In the genomic region with DNA sequence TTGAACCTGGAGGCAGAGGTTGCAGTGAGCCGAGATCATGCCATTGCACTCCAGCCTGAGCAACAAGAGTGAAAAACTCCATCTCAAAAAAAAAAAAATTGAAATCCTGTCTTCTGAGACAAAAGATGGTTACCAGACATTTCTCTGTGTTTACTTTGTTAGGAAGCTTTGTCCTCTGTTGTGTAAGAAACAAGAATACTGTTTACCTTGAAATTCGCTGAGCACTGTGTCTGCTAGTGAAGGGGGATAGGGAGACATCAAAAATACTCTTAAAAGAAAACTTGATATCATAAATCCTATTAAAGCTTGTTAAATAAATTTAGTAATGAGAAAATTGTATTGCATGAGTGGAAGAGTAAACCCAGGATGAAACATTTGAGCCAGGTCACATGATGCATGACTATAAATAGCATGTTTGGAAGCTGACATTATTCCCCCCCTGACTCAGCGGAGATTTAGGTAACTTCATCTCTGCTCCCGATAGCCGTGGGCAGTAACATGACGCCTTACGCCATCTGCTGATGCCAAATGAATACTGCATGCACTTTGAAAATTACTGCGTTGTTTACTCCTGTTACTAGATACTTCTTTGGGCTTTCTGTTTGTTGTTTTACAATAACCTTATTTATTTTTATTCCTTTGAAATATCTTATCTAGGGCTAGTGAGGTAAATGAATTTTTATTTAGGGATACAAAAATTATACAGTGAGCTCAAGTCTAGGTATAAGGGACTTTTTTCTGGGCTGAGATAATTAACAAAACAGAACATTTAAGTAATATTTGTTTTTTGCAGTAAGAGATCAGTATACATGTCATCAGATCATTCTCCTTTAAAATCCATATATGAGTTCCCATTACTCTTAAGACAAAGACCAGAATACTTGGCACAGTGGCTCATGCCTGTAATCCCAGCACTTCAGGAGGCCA, we compare ENCODE assay signal across 1 cellular context.
TF ChIP-seq lines count a peak whose summit lies in the region.

No MANE protein-coding gene starts in this region.

TF ChIP-seq in HepG2, 621 proteins besides CTCF, POLR2A, EP300 and RAD21 (continued from another document and continues in another):
- TF ChIP-seq, protein P1, sequence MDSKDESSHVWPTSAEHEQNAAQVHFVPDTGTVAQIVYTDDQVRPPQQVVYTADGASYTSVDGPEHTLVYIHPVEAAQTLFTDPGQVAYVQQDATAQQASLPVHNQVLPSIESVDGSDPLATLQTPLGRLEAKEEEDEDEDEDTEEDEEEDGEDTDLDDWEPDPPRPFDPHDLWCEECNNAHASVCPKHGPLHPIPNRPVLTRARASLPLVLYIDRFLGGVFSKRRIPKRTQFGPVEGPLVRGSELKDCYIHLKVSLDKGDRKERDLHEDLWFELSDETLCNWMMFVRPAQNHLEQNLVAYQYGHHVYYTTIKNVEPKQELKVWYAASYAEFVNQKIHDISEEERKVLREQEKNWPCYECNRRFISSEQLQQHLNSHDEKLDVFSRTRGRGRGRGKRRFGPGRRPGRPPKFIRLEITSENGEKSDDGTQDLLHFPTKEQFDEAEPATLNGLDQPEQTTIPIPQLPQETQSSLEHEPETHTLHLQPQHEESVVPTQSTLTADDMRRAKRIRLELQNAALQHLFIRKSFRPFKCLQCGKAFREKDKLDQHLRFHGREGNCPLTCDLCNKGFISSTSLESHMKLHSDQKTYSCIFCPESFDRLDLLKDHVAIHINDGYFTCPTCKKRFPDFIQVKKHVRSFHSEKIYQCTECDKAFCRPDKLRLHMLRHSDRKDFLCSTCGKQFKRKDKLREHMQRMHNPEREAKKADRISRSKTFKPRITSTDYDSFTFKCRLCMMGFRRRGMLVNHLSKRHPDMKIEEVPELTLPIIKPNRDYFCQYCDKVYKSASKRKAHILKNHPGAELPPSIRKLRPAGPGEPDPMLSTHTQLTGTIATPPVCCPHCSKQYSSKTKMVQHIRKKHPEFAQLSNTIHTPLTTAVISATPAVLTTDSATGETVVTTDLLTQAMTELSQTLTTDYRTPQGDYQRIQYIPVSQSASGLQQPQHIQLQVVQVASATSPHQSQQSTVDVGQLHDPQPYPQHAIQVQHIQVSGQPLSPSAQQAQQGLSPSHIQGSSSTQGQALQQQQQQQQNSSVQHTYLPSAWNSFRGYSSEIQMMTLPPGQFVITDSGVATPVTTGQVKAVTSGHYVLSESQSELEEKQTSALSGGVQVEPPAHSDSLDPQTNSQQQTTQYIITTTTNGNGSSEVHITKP (CRISPR knock-in tag; IDR thresholded peaks at IDR 0.05; ENCODE audit: low read depth), result no peak
- TF ChIP-seq, protein P2, sequence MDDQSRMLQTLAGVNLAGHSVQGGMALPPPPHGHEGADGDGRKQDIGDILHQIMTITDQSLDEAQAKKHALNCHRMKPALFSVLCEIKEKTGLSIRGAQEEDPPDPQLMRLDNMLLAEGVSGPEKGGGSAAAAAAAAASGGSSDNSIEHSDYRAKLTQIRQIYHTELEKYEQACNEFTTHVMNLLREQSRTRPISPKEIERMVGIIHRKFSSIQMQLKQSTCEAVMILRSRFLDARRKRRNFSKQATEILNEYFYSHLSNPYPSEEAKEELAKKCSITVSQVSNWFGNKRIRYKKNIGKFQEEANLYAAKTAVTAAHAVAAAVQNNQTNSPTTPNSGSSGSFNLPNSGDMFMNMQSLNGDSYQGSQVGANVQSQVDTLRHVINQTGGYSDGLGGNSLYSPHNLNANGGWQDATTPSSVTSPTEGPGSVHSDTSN (CRISPR knock-in tag; IDR thresholded peaks at IDR 0.05; ENCODE audit: borderline replicate concordance), result no peak
- TF ChIP-seq, protein P3, sequence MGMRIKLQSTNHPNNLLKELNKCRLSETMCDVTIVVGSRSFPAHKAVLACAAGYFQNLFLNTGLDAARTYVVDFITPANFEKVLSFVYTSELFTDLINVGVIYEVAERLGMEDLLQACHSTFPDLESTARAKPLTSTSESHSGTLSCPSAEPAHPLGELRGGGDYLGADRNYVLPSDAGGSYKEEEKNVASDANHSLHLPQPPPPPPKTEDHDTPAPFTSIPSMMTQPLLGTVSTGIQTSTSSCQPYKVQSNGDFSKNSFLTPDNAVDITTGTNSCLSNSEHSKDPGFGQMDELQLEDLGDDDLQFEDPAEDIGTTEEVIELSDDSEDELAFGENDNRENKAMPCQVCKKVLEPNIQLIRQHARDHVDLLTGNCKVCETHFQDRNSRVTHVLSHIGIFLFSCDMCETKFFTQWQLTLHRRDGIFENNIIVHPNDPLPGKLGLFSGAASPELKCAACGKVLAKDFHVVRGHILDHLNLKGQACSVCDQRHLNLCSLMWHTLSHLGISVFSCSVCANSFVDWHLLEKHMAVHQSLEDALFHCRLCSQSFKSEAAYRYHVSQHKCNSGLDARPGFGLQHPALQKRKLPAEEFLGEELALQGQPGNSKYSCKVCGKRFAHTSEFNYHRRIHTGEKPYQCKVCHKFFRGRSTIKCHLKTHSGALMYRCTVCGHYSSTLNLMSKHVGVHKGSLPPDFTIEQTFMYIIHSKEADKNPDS (CRISPR knock-in tag; IDR thresholded peaks at IDR 0.05), result no peak
- TF ChIP-seq FOXK2 (IDR thresholded peaks at IDR 0.05) (peak; percentile 29; the same call in 1 of the 2 replicates), ZNF282 (IDR thresholded peaks at IDR 0.05; ENCODE audit: partially characterized antibody) (no peak), SIX1 (CRISPR knock-in tag; IDR thresholded peaks at IDR 0.05; ENCODE audit: borderline replicate concordance) (peak; percentile 20; the same call in 1 of the 2 replicates), ZNF614 (CRISPR knock-in tag; IDR thresholded peaks at IDR 0.05; ENCODE audit: borderline replicate concordance) (no peak), HES4 (CRISPR knock-in tag; IDR thresholded peaks at IDR 0.05; ENCODE audit: borderline replicate concordance) (no peak), ZBTB1 (CRISPR knock-in tag; IDR thresholded peaks at IDR 0.05; ENCODE audit: borderline replicate concordance) (no peak), ZMAT3 (CRISPR knock-in tag; conservative IDR thresholded peaks at IDR 0.05) (no peak), KDM1A (CRISPR knock-in tag; IDR thresholded peaks at IDR 0.05) (no peak), ZNF564 (CRISPR knock-in tag; IDR thresholded peaks at IDR 0.05) (no peak), ZNF496 (CRISPR knock-in tag; IDR thresholded peaks at IDR 0.05; ENCODE audit: insufficient replicate concordance) (no peak), PITX1 (CRISPR knock-in tag; IDR thresholded peaks at IDR 0.05) (no peak), ZNF570 (CRISPR knock-in tag; IDR thresholded peaks at IDR 0.05; ENCODE audit: borderline replicate concordance) (no peak), CENPX (CRISPR knock-in tag; IDR thresholded peaks at IDR 0.05) (no peak), CAMTA2 (CRISPR knock-in tag; IDR thresholded peaks at IDR 0.05; ENCODE audit: borderline replicate concordance) (no peak), FOSL2 (CRISPR knock-in tag; IDR thresholded peaks at IDR 0.05) (peak; percentile 63; the same call in 1 of the 2 replicates), ZNF839 (CRISPR knock-in tag; IDR thresholded peaks at IDR 0.05; ENCODE audit: borderline replicate concordance) (no peak), MAFF (IDR thresholded peaks at IDR 0.05; ENCODE audit: low read depth, low read length) (peak; percentile 61), POGZ (CRISPR knock-in tag; IDR thresholded peaks at IDR 0.05) (no peak), ZNF891 (CRISPR knock-in tag; IDR thresholded peaks at IDR 0.05) (no peak), ZKSCAN8 (CRISPR knock-in tag; IDR thresholded peaks at IDR 0.05; ENCODE audit: borderline replicate concordance) (no peak)
- TF ChIP-seq, protein P4, sequence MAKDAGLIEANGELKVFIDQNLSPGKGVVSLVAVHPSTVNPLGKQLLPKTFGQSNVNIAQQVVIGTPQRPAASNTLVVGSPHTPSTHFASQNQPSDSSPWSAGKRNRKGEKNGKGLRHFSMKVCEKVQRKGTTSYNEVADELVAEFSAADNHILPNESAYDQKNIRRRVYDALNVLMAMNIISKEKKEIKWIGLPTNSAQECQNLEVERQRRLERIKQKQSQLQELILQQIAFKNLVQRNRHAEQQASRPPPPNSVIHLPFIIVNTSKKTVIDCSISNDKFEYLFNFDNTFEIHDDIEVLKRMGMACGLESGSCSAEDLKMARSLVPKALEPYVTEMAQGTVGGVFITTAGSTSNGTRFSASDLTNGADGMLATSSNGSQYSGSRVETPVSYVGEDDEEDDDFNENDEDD (CRISPR knock-in tag; IDR thresholded peaks at IDR 0.05; ENCODE audit: borderline replicate concordance), result no peak
- TF ChIP-seq, protein P5, sequence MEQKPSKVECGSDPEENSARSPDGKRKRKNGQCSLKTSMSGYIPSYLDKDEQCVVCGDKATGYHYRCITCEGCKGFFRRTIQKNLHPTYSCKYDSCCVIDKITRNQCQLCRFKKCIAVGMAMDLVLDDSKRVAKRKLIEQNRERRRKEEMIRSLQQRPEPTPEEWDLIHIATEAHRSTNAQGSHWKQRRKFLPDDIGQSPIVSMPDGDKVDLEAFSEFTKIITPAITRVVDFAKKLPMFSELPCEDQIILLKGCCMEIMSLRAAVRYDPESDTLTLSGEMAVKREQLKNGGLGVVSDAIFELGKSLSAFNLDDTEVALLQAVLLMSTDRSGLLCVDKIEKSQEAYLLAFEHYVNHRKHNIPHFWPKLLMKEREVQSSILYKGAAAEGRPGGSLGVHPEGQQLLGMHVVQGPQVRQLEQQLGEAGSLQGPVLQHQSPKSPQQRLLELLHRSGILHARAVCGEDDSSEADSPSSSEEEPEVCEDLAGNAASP (CRISPR knock-in tag; IDR thresholded peaks at IDR 0.05; ENCODE audit: borderline replicate concordance), result no peak
- TF ChIP-seq, protein P6, sequence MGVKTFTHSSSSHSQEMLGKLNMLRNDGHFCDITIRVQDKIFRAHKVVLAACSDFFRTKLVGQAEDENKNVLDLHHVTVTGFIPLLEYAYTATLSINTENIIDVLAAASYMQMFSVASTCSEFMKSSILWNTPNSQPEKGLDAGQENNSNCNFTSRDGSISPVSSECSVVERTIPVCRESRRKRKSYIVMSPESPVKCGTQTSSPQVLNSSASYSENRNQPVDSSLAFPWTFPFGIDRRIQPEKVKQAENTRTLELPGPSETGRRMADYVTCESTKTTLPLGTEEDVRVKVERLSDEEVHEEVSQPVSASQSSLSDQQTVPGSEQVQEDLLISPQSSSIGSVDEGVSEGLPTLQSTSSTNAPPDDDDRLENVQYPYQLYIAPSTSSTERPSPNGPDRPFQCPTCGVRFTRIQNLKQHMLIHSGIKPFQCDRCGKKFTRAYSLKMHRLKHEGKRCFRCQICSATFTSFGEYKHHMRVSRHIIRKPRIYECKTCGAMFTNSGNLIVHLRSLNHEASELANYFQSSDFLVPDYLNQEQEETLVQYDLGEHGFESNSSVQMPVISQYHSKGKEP (CRISPR knock-in tag; IDR thresholded peaks at IDR 0.05), result no peak
- TF ChIP-seq, protein P7, sequence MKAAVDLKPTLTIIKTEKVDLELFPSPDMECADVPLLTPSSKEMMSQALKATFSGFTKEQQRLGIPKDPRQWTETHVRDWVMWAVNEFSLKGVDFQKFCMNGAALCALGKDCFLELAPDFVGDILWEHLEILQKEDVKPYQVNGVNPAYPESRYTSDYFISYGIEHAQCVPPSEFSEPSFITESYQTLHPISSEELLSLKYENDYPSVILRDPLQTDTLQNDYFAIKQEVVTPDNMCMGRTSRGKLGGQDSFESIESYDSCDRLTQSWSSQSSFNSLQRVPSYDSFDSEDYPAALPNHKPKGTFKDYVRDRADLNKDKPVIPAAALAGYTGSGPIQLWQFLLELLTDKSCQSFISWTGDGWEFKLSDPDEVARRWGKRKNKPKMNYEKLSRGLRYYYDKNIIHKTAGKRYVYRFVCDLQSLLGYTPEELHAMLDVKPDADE (CRISPR knock-in tag; IDR thresholded peaks at IDR 0.05), result no peak
- TF ChIP-seq, protein P8, sequence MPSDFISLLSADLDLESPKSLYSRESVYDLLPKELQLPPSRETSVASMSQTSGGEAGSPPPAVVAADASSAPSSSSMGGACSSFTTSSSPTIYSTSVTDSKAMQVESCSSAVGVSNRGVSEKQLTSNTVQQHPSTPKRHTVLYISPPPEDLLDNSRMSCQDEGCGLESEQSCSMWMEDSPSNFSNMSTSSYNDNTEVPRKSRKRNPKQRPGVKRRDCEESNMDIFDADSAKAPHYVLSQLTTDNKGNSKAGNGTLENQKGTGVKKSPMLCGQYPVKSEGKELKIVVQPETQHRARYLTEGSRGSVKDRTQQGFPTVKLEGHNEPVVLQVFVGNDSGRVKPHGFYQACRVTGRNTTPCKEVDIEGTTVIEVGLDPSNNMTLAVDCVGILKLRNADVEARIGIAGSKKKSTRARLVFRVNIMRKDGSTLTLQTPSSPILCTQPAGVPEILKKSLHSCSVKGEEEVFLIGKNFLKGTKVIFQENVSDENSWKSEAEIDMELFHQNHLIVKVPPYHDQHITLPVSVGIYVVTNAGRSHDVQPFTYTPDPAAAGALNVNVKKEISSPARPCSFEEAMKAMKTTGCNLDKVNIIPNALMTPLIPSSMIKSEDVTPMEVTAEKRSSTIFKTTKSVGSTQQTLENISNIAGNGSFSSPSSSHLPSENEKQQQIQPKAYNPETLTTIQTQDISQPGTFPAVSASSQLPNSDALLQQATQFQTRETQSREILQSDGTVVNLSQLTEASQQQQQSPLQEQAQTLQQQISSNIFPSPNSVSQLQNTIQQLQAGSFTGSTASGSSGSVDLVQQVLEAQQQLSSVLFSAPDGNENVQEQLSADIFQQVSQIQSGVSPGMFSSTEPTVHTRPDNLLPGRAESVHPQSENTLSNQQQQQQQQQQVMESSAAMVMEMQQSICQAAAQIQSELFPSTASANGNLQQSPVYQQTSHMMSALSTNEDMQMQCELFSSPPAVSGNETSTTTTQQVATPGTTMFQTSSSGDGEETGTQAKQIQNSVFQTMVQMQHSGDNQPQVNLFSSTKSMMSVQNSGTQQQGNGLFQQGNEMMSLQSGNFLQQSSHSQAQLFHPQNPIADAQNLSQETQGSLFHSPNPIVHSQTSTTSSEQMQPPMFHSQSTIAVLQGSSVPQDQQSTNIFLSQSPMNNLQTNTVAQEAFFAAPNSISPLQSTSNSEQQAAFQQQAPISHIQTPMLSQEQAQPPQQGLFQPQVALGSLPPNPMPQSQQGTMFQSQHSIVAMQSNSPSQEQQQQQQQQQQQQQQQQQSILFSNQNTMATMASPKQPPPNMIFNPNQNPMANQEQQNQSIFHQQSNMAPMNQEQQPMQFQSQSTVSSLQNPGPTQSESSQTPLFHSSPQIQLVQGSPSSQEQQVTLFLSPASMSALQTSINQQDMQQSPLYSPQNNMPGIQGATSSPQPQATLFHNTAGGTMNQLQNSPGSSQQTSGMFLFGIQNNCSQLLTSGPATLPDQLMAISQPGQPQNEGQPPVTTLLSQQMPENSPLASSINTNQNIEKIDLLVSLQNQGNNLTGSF (CRISPR knock-in tag; IDR thresholded peaks at IDR 0.05), result no peak
- TF ChIP-seq, protein P9, sequence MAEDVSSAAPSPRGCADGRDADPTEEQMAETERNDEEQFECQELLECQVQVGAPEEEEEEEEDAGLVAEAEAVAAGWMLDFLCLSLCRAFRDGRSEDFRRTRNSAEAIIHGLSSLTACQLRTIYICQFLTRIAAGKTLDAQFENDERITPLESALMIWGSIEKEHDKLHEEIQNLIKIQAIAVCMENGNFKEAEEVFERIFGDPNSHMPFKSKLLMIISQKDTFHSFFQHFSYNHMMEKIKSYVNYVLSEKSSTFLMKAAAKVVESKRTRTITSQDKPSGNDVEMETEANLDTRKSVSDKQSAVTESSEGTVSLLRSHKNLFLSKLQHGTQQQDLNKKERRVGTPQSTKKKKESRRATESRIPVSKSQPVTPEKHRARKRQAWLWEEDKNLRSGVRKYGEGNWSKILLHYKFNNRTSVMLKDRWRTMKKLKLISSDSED (CRISPR knock-in tag; IDR thresholded peaks at IDR 0.05), result no peak
- TF ChIP-seq, protein P10, sequence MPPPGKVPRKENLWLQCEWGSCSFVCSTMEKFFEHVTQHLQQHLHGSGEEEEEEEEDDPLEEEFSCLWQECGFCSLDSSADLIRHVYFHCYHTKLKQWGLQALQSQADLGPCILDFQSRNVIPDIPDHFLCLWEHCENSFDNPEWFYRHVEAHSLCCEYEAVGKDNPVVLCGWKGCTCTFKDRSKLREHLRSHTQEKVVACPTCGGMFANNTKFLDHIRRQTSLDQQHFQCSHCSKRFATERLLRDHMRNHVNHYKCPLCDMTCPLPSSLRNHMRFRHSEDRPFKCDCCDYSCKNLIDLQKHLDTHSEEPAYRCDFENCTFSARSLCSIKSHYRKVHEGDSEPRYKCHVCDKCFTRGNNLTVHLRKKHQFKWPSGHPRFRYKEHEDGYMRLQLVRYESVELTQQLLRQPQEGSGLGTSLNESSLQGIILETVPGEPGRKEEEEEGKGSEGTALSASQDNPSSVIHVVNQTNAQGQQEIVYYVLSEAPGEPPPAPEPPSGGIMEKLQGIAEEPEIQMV (CRISPR knock-in tag; IDR thresholded peaks at IDR 0.05; ENCODE audit: low read depth), result no peak
